ENCODE assay signal across 9 cellular contexts in genomic region chr6:108942556-108943492, GRCh38.
DNase-seq lines count a peak whose midpoint lies in the region; ATAC-seq lines count a peak whose summit lies in the region.
"Had no signal": no experiment of that assay in that cellular context is flagged by ENCODE, and none has a peak within 500 bp of the region (broad histone marks: within the 10 kb centered on the region; RNA-seq: fewer than 3 reads in every experiment).

No MANE protein-coding gene starts in this region.

- intact Hi-C loops in posterior vena cava (cut with DNase I): no loop called here

- DNase-seq in NCI-H69 (lab: John Stamatoyannopoulos, UW): peak; percentile 26
- peak; percentile 39 to 59 for DNase-seq in activated CD4-positive, alpha-beta T cell treated with anti-CD3 and anti-CD28 coated beads, Interleukin-2, amount 50 U/mL, for 48 hours
- peak; percentile 47 to 54 (median 52) for DNase-seq in effector memory CD8-positive, alpha-beta T cell
- peak; percentile 25 for DNase-seq in stimulated activated CD8-positive, alpha-beta memory T cell treated with anti-CD3 and anti-CD28 coated beads, Interleukin-12 subunit alpha, Interleukin-12 subunit beta, amount 100 ng/mL, for 4 hours (ENCODE audit: low read depth)
- no peak for DNase-seq in posterior vena cava (ENCODE audit: low spot score)
- no peak for DNase-seq in NCI-H1930 (lab: John Stamatoyannopoulos, UW)
- DNase-seq: HFFc6 had no signal

- peak overlapping the region; percentile 63 to 85 for H3K27ac Mint-ChIP-seq in effector memory CD8-positive, alpha-beta T cell
- H3K27ac Mint-ChIP-seq: HFFc6 had no signal

- H3K36me3 Mint-ChIP-seq in effector memory CD8-positive, alpha-beta T cell (ENCODE audit: insufficient read depth): no peaks in the 10 kb centered on the region

- ATAC-seq in effector memory CD8-positive, alpha-beta T cell (replicated peaks): peak; percentile 100
- ATAC-seq in GM18907 (IDR thresholded peaks at IDR 0.05; ENCODE audit: unreplicated experiment): no peak
- no peak for ATAC-seq in GM18498 (IDR thresholded peaks at IDR 0.05; ENCODE audit: unreplicated experiment)

- H3K27me3 Mint-ChIP-seq in effector memory CD8-positive, alpha-beta T cell: no peaks in the 10 kb centered on the region

- H3K4me3 Mint-ChIP-seq in effector memory CD8-positive, alpha-beta T cell: peak overlapping the region; percentile 65 to 72
- H3K4me3 Mint-ChIP-seq: HFFc6 had no signal

- peaks cover 18 to 21% of the 10 kb centered on the region in 2 donors for H3K4me1 Mint-ChIP-seq in effector memory CD8-positive, alpha-beta T cell (ENCODE audit: low read depth in 2 of 2)

- no peaks in the 10 kb centered on the region for H3K9me3 Mint-ChIP-seq in effector memory CD8-positive, alpha-beta T cell
- H3K9me3 Mint-ChIP-seq: HFFc6 had no signal

Comparison
In these comparisons a context has a peak if more than half of its experiments do, and no peak if none do; other contexts are left out.
1. DNase-seq: peak in NCI-H69 (single experiment), activated CD4-positive, alpha-beta T cell treated with anti-CD3 and anti-CD28 coated beads, Interleukin-2, amount 50 U/mL, for 48 hours (2 of 2), effector memory CD8-positive, alpha-beta T cell (3 of 3) and stimulated activated CD8-positive, alpha-beta memory T cell treated with anti-CD3 and anti-CD28 coated beads, Interleukin-12 subunit alpha, Interleukin-12 subunit beta, amount 100 ng/mL, for 4 hours (single experiment); none in posterior vena cava (single experiment) and NCI-H1930 (0 of 2).